ENCODE assay signal across 1 cellular context in genomic region chr20:21450572-21450971, GRCh38.
TF ChIP-seq lines count a peak whose summit lies in the region.

No MANE protein-coding gene starts in this region.

TF ChIP-seq in A549, 52 proteins besides CTCF, POLR2A, EP300 and RAD21 (continued from another document):
- TF ChIP-seq E2F6 (IDR thresholded peaks at IDR 0.05; ENCODE audit: borderline replicate concordance, low read depth) = no peak
- TF ChIP-seq ZC3H11A (IDR thresholded peaks at IDR 0.05) = no peak
- TF ChIP-seq ZNF302 (CRISPR knock-in tag; IDR thresholded peaks at IDR 0.05) = no peak
- no peak for TF ChIP-seq JUN (IDR thresholded peaks at IDR 0.05)
